ENCODE assay signal across 27 cellular contexts in the genomic region with DNA sequence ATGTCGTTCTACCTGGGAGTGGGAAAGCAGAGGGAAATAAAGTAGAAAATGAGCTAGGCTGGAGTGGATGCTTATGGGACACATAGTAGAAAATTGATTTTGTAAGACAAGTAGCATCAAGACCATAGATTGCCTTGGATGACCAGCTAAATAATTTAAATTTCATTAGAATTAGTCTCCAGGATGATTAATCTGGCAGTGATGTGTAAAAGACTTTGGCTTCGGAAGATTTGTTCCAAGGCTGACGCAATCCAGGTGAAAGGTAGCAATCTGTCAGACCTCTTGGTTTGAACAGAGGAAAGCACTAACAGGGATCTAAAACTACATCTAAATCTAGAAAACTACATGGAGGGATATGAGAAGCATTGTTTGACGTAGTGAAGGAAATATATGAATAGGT.
DNase-seq lines count a peak whose midpoint lies in the region; ATAC-seq and TF ChIP-seq lines count a peak whose summit lies in the region.
"Had no signal": no experiment of that assay in that cellular context is flagged by ENCODE, and none has a peak within 500 bp of the region (broad histone marks: within the 10 kb centered on the region; RNA-seq: fewer than 3 reads in every experiment).

No MANE protein-coding gene starts in this region.

- no peak for TF ChIP-seq EP300 in Ishikawa (IDR thresholded peaks at IDR 0.05; ENCODE audit: borderline replicate concordance)

- ATAC-seq in GM19467 (IDR thresholded peaks at IDR 0.05; ENCODE audit: unreplicated experiment) (no peak), GM18858 (IDR thresholded peaks at IDR 0.05; ENCODE audit: unreplicated experiment) (no peak)
- no peak for ATAC-seq in stimulated activated naive B cell treated with anti-CD40 and anti-IgM and Interleukin-4, amounts not matched to agents 10 μg/mL and 1 μg/mL and 100 μg/mL, for 72 hours (replicated peaks)
- ATAC-seq: A549; activated T-cell treated with anti-CD3 and anti-CD28 coated beads, Interleukin-2, amount 50 U/mL, for 72 hours; heart right ventricle; mucosa of descending colon had no signal

- dilution Hi-C loops in mammary epithelial cell (cut with HindIII; ENCODE audit: low sequenced_read_pairs): no loop called here

- no peaks in the 10 kb centered on the region for H4K20me1 ChIP-seq in mammary epithelial cell (ENCODE audit: insufficient read depth, low read length)

- peak overlapping the region; percentile 65 for H3K27ac ChIP-seq in mammary epithelial cell (ENCODE audit: insufficient read depth, low read depth, low read length)
- H3K27ac ChIP-seq: A549, adrenal gland, heart right ventricle, uterus had no signal

- H3K4me3 ChIP-seq in mammary epithelial cell (replicated peaks in 1 of 3; ENCODE audit: insufficient read depth in 1 of 3, low read depth in 2 of 3, low read length in 3 of 3): no peak overlapping the region
- H3K4me3 ChIP-seq: A549, adrenal gland, heart right ventricle, MG63, mucosa of descending colon, uterus had no signal

- H3K4me3 Mint-ChIP-seq in Calu3 (ENCODE audit: low read depth, unreplicated experiment): peak overlapping the region; percentile 3
- no peak overlapping the region for H3K4me3 Mint-ChIP-seq in stimulated activated naive B cell treated with anti-CD40 and anti-IgM and Interleukin-4, amounts not matched to agents 10 μg/mL and 1 μg/mL and 100 μg/mL, for 72 hours
- H3K4me3 Mint-ChIP-seq in chondrocyte (ENCODE audit: unreplicated experiment): no peak overlapping the region
- H3K4me3 Mint-ChIP-seq: activated T-cell treated with anti-CD3 and anti-CD28 coated beads, Interleukin-2, amount 50 U/mL, for 72 hours; IgD-negative memory B cell; nephron; T-helper 1 cell treated with Interleukin-12 subunit alpha and Interleukin-12 subunit beta and Interleukin-4 antibody, amounts not matched to agents 30 μg/mL and 1 μg/mL, for 36 hours had no signal

- H3K9me3 Mint-ChIP-seq in Calu3 (ENCODE audit: low read depth, unreplicated experiment): no peaks in the 10 kb centered on the region
- H3K9me3 Mint-ChIP-seq in stimulated activated naive B cell treated with anti-CD40 and anti-IgM and Interleukin-4, amounts not matched to agents 10 μg/mL and 1 μg/mL and 100 μg/mL, for 72 hours: no peaks in the 10 kb centered on the region
- no peaks in the 10 kb centered on the region for H3K9me3 Mint-ChIP-seq in chondrocyte (ENCODE audit: low read depth)
- H3K9me3 Mint-ChIP-seq: activated T-cell treated with anti-CD3 and anti-CD28 coated beads, Interleukin-2, amount 50 U/mL, for 72 hours; IgD-negative memory B cell; T-helper 1 cell treated with Interleukin-12 subunit alpha and Interleukin-12 subunit beta and Interleukin-4 antibody, amounts not matched to agents 30 μg/mL and 1 μg/mL, for 36 hours had no signal

- H3K4me1 Mint-ChIP-seq in Calu3 (ENCODE audit: low read depth, unreplicated experiment): peaks cover 63% of the 10 kb centered on the region
- no peaks in the 10 kb centered on the region for H3K4me1 Mint-ChIP-seq in stimulated activated naive B cell treated with anti-CD40 and anti-IgM and Interleukin-4, amounts not matched to agents 10 μg/mL and 1 μg/mL and 100 μg/mL, for 72 hours
- peaks cover 10% of the 10 kb centered on the region for H3K4me1 Mint-ChIP-seq in chondrocyte (ENCODE audit: low read depth)
- H3K4me1 Mint-ChIP-seq: IgD-negative memory B cell had no signal

- no peaks in the 10 kb centered on the region for H3K36me3 ChIP-seq in mammary epithelial cell (ENCODE audit: insufficient read depth, low read length)
- H3K36me3 ChIP-seq: adrenal gland, heart right ventricle, MG63, uterus had no signal

- H3K9ac ChIP-seq in mammary epithelial cell (ENCODE audit: insufficient read depth, low read length): no peak overlapping the region

- H3K27me3 Mint-ChIP-seq in Calu3 (ENCODE audit: unreplicated experiment) (no peaks in the 10 kb centered on the region), chondrocyte (ENCODE audit: low read depth) (no peaks in the 10 kb centered on the region)
- peaks cover 0 to 9% of the 10 kb centered on the region in 2 donors for H3K27me3 Mint-ChIP-seq in stimulated activated naive B cell treated with anti-CD40 and anti-IgM and Interleukin-4, amounts not matched to agents 10 μg/mL and 1 μg/mL and 100 μg/mL, for 72 hours

- DNase-seq in Calu3: peak; percentile 32
- peak; percentile 81 for DNase-seq in mammary epithelial cell
- peak; percentile 61 for DNase-seq in iris pigment epithelial cell (ENCODE audit: low read depth)
- DNase-seq in stimulated activated naive B cell treated with anti-CD40 and anti-IgM and Interleukin-4, amounts not matched to agents 10 μg/mL and 1 μg/mL and 100 μg/mL, for 72 hours: no peak
- DNase-seq in chondrocyte (ENCODE audit: low spot score): no peak
- DNase-seq: activated CD4-positive, alpha-beta T cell treated with anti-CD3 and anti-CD28 coated beads for 4 hours; activated naive CD4-positive, alpha-beta T cell treated with Interleukin-2 at 50 U/mL for 16 hours; activated T-cell treated with anti-CD3 and anti-CD28 coated beads, Interleukin-2, amount 50 U/mL, for 72 hours; adrenal gland; dermis blood vessel endothelial cell; DMS53; heart right ventricle; MG63; mucosa of descending colon; NCI-H1417 treated with DMSO at 0.1 percent for 48 hours; NCI-H510A; NK-92 treated with Interleukin-12 subunit alpha and Interleukin-12 subunit beta, amount 100 ng/mL, for 24 hours; stimulated activated CD4-positive, alpha-beta T cell treated with anti-CD3 and anti-CD28 coated beads, Interleukin-4, amount 100 ng/mL, for 24 hours; stimulated activated naive CD4-positive, alpha-beta T cell; uterus had no signal

- no peak for TF ChIP-seq RAD21 in Ishikawa (IDR thresholded peaks at IDR 0.05; ENCODE audit: low read depth)

- peaks cover 19% of the 10 kb centered on the region for H3K4me1 ChIP-seq in mammary epithelial cell (ENCODE audit: insufficient read depth, low read length)
- H3K4me1 ChIP-seq: adrenal gland, uterus had no signal

- in situ Hi-C loops in mammary epithelial cell (cut with MboI; ENCODE audit: low sequenced_read_pairs in 2 of 2): loop anchor here in 1 of 2 donors (10.0 kb wide), 1 partner anchor 239 kb away; the partner anchor contains the start of gene ARL4A

- WGBS in mammary epithelial cell (ENCODE audit: low coverage, missing lambda C conversion rate): 47% methylated on average over 4 of the region's 4 CpGs

- TF ChIP-seq CTCF in Calu3 (IDR thresholded peaks at IDR 0.05; ENCODE audit: unreplicated experiment): no peak
- no peak for TF ChIP-seq CTCF in mammary epithelial cell (conservative IDR thresholded peaks at IDR 0.05 in 1 of 2, IDR thresholded peaks at IDR 0.05 in 1 of 2; ENCODE audit: extremely low read depth in 1 of 2, insufficient read depth in 1 of 2, low read depth in 1 of 2, low read length in 2 of 2)
- TF ChIP-seq CTCF in chondrocyte (IDR thresholded peaks at IDR 0.05): no peak

- intact Hi-C loops in Calu3 (cut with micrococcal nuclease; ENCODE audit: unreplicated experiment) (loop anchor here (5.0 kb wide), 1 partner anchor 193 kb away; no protein-coding TSS in a partner anchor), mammary epithelial cell (cut with micrococcal nuclease) (loop anchor here (1.0 to 10.0 kb wide), 4 partner anchors 118 to 237 kb away; partner anchors contain the start of gene ARL4A)

- H3K79me2 ChIP-seq in mammary epithelial cell (ENCODE audit: insufficient read depth, low read length): no peaks in the 10 kb centered on the region

- H3K27me3 ChIP-seq in mammary epithelial cell (ENCODE audit: insufficient read depth, low read length): no peaks in the 10 kb centered on the region
- H3K27me3 ChIP-seq: adrenal gland, heart right ventricle, MG63, uterus had no signal

- peak overlapping the region; percentile 99 for H3K27ac Mint-ChIP-seq in Calu3 (ENCODE audit: unreplicated experiment)
- no peak overlapping the region for H3K27ac Mint-ChIP-seq in stimulated activated naive B cell treated with anti-CD40 and anti-IgM and Interleukin-4, amounts not matched to agents 10 μg/mL and 1 μg/mL and 100 μg/mL, for 72 hours
- no peak overlapping the region for H3K27ac Mint-ChIP-seq in chondrocyte (ENCODE audit: unreplicated experiment)
- H3K27ac Mint-ChIP-seq: activated T-cell treated with anti-CD3 and anti-CD28 coated beads, Interleukin-2, amount 50 U/mL, for 72 hours; IgD-negative memory B cell; nephron; T-helper 1 cell treated with Interleukin-12 subunit alpha and Interleukin-12 subunit beta and Interleukin-4 antibody, amounts not matched to agents 30 μg/mL and 1 μg/mL, for 36 hours had no signal

- H3K36me3 Mint-ChIP-seq in Calu3 (ENCODE audit: insufficient read depth, unreplicated experiment) (peaks cover 5% of the 10 kb centered on the region), chondrocyte (ENCODE audit: low read depth) (no peaks in the 10 kb centered on the region)
- no peaks in the 10 kb centered on the region for H3K36me3 Mint-ChIP-seq in stimulated activated naive B cell treated with anti-CD40 and anti-IgM and Interleukin-4, amounts not matched to agents 10 μg/mL and 1 μg/mL and 100 μg/mL, for 72 hours
- H3K36me3 Mint-ChIP-seq: IgD-negative memory B cell had no signal

- H3K4me2 ChIP-seq in mammary epithelial cell (ENCODE audit: insufficient read depth, low read depth, low read length): peak overlapping the region; percentile 65
- H3K4me2 ChIP-seq: A549 had no signal

- BruUV-seq in Calu3 (replicated peaks; lab: Mats Ljungman, UMichigan): no TSS peak
- no TSS peak for BruUV-seq in mammary epithelial cell (replicated peaks; lab: Mats Ljungman, UMichigan)

- H2AFZ ChIP-seq in mammary epithelial cell (ENCODE audit: low read depth, low read length): no peak overlapping the region

- H3K9me3 ChIP-seq in mammary epithelial cell (replicated peaks; ENCODE audit: insufficient read depth, low read length): no peaks in the 10 kb centered on the region
- H3K9me3 ChIP-seq: A549, adrenal gland, heart right ventricle, MG63, mucosa of descending colon, uterus had no signal

- CTCF ChIA-PET in Calu3 (lab: Charles Lee): interaction anchor here (1.0 kb wide), 1 partner anchor 238 kb away, joined by 4 read pairs; no protein-coding TSS in a partner anchor
- CTCF ChIA-PET in mammary epithelial cell (lab: Charles Lee; ENCODE audit: low non-redundant PET): interaction anchor here (1.0 kb wide), 1 partner anchor 191 kb away, joined by 3 read pairs; no protein-coding TSS in a partner anchor

TF ChIP-seq in Ishikawa, 13 proteins besides CTCF, POLR2A, EP300 and RAD21:
- 0 out of 2 replicates have a peak, but pooled peaks have one; percentile 14 for TF ChIP-seq CEBPB (IDR thresholded peaks at IDR 0.05)
- no peak for TF ChIP-seq YY1 (IDR thresholded peaks at IDR 0.05; ENCODE audit: low read depth)
TF ChIP-seq in Ishikawa: peak in this region for 1.

Comparison
In these comparisons a context has a peak if more than half of its experiments do, and no peak if none do; other contexts are left out.
1. DNase-seq: peak in Calu3 (single experiment), mammary epithelial cell (single experiment) and iris pigment epithelial cell (single experiment); none in stimulated activated naive B cell treated with anti-CD40 and anti-IgM and Interleukin-4, amounts not matched to agents 10 μg/mL and 1 μg/mL and 100 μg/mL, for 72 hours (single experiment) and chondrocyte (single experiment).